ENCODE assay signal across 16 cellular contexts in the genomic region with DNA sequence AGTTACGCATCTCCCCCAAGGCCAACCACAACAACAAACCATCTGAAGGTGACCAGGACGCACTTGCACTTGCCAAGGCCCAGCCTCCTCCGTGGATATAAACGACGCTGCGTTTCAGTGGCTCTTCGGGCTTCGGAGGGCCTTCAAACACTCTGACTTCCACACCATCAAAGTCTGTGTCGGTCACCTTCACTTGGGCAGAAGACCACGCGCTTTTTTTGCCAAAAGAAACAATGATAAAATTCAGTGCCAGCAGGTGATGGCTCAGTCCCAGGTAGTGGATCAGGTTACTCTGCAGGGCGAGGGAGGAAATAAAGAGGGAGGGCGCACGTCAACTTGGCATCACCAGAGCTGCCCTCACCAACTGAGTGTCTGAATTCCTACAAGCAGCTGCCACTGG.
DNase-seq lines count a peak whose midpoint lies in the region; ATAC-seq and TF ChIP-seq lines count a peak whose summit lies in the region.
"Had no signal": no experiment of that assay in that cellular context is flagged by ENCODE, and none has a peak within 500 bp of the region (broad histone marks: within the 10 kb centered on the region; RNA-seq: fewer than 3 reads in every experiment).

No MANE protein-coding gene starts in this region.

- H3K4me3 Mint-ChIP-seq in natural killer cell treated with Interleukin-12 subunit alpha and Interleukin-12 subunit beta and Interleukin-15 and Interleukin-18, amount 100 ng/mL, for 72 hours, result no peak overlapping the region
- H3K4me3 Mint-ChIP-seq: dendritic cell treated with granulocyte-macrophage colony-stimulating factor and Interleukin-4, amounts not matched to agents 40 ng/mL and 50 ng/mL, for 4 days; IgD-negative memory B cell; memory B cell had no signal

- H3K4me1 Mint-ChIP-seq in natural killer cell treated with Interleukin-12 subunit alpha and Interleukin-12 subunit beta and Interleukin-15 and Interleukin-18, amount 100 ng/mL, for 72 hours (ENCODE audit: low read depth in 2 of 2), result peaks cover 0 to 6% of the 10 kb centered on the region in 2 donors
- H3K4me1 Mint-ChIP-seq: IgD-negative memory B cell, memory B cell had no signal

- no peak overlapping the region for H3K4me3 ChIP-seq in epithelial cell of esophagus (ENCODE audit: low read length)
- H3K4me3 ChIP-seq: PC-9, thoracic aorta had no signal

- H3K27me3 Mint-ChIP-seq in natural killer cell treated with Interleukin-12 subunit alpha and Interleukin-12 subunit beta and Interleukin-15 and Interleukin-18, amount 100 ng/mL, for 72 hours, result no peaks in the 10 kb centered on the region
- H3K27me3 Mint-ChIP-seq: dendritic cell treated with granulocyte-macrophage colony-stimulating factor and Interleukin-4, amounts not matched to agents 40 ng/mL and 50 ng/mL, for 4 days; IgD-negative memory B cell; memory B cell had no signal

- DNase-seq in Right ventricle myocardium inferior (ENCODE audit: missing footprints), result no peak
- no peak for DNase-seq in cardiac septum (ENCODE audit: low spot score)
- peak; percentile 85 for DNase-seq in NCI-H2196 (lab: John Stamatoyannopoulos, UW; ENCODE audit: unreplicated experiment)
- DNase-seq in epithelial cell of esophagus (ENCODE audit: low read depth), result peak; percentile 69
- DNase-seq in ureter (ENCODE audit: low spot score), result peak; percentile 45
- no peak for DNase-seq in stimulated activated CD4-positive, alpha-beta T cell treated with anti-CD3 and anti-CD28 coated beads, Interleukin-12 subunit alpha, Interleukin-12 subunit beta, amount 100 ng/mL, for 4 hours
- no peak for DNase-seq in activated CD4-positive, alpha-beta T cell treated with anti-CD3 and anti-CD28 coated beads, Interleukin-2, amount 50 U/mL, for 1 hour
- no peak for DNase-seq in natural killer cell treated with Interleukin-12 subunit alpha and Interleukin-12 subunit beta and Interleukin-15 and Interleukin-18, amount 100 ng/mL, for 72 hours (ENCODE audit: low spot score)
- DNase-seq: activated CD4-positive, alpha-beta T cell treated with anti-CD3 and anti-CD28 coated beads for 1 hour; amygdala; NCI-H1436 treated with DMSO at 0.1 percent for 48 hours had no signal

- no peaks in the 10 kb centered on the region for H3K9me3 Mint-ChIP-seq in natural killer cell treated with Interleukin-12 subunit alpha and Interleukin-12 subunit beta and Interleukin-15 and Interleukin-18, amount 100 ng/mL, for 72 hours
- H3K9me3 Mint-ChIP-seq: dendritic cell treated with granulocyte-macrophage colony-stimulating factor and Interleukin-4, amounts not matched to agents 40 ng/mL and 50 ng/mL, for 4 days; IgD-negative memory B cell; memory B cell had no signal

- ATAC-seq in Right ventricle myocardium inferior, result peak; percentile 64
- ATAC-seq in natural killer cell treated with Interleukin-12 subunit alpha and Interleukin-12 subunit beta and Interleukin-15 and Interleukin-18, amount 100 ng/mL, for 72 hours, result no peak

- TF ChIP-seq CTCF in epithelial cell of esophagus (IDR thresholded peaks at IDR 0.05; ENCODE audit: insufficient read depth, low read depth, low read length, missing control alignments), result no peak

- no peaks in the 10 kb centered on the region for H3K36me3 Mint-ChIP-seq in natural killer cell treated with Interleukin-12 subunit alpha and Interleukin-12 subunit beta and Interleukin-15 and Interleukin-18, amount 100 ng/mL, for 72 hours

- no peak overlapping the region for H3K27ac Mint-ChIP-seq in natural killer cell treated with Interleukin-12 subunit alpha and Interleukin-12 subunit beta and Interleukin-15 and Interleukin-18, amount 100 ng/mL, for 72 hours
- H3K27ac Mint-ChIP-seq: dendritic cell treated with granulocyte-macrophage colony-stimulating factor and Interleukin-4, amounts not matched to agents 40 ng/mL and 50 ng/mL, for 4 days; IgD-negative memory B cell; memory B cell had no signal

- intact Hi-C loops in Right ventricle myocardium inferior (cut with DNase I), result no loop called here
- intact Hi-C loops in cardiac septum (cut with DNase I), result no loop called here

Comparison
In these comparisons a context has a peak if more than half of its experiments do, and no peak if none do; other contexts are left out.
1. DNase-seq: peak in NCI-H2196 (single experiment), epithelial cell of esophagus (single experiment) and ureter (single experiment); none in Right ventricle myocardium inferior (single experiment), cardiac septum (single experiment), stimulated activated CD4-positive, alpha-beta T cell treated with anti-CD3 and anti-CD28 coated beads, Interleukin-12 subunit alpha, Interleukin-12 subunit beta, amount 100 ng/mL, for 4 hours (single experiment), activated CD4-positive, alpha-beta T cell treated with anti-CD3 and anti-CD28 coated beads, Interleukin-2, amount 50 U/mL, for 1 hour (single experiment) and natural killer cell treated with Interleukin-12 subunit alpha and Interleukin-12 subunit beta and Interleukin-15 and Interleukin-18, amount 100 ng/mL, for 72 hours (single experiment).